ENCODE assay signal across 11 cellular contexts in genomic region chr5:129135633-129136032, GRCh38. TPM values are rescaled to one million over a fixed set of nuclear protein-coding genes. Genes with fewer than 3 reads are reported as not detected.
DNase-seq lines count a peak whose midpoint lies in the region; ATAC-seq, FAIRE-seq and TF ChIP-seq lines count a peak whose summit lies in the region.
"Had no signal": no experiment of that assay in that cellular context is flagged by ENCODE, and none has a peak within 500 bp of the region (broad histone marks: within the 10 kb centered on the region; RNA-seq: fewer than 3 reads in every experiment).

No MANE protein-coding gene starts in this region.

- H3K4me3 ChIP-seq in WERI-Rb-1 (ENCODE audit: low read depth, low read length) (no peak overlapping the region), stomach (no peak overlapping the region), ascending aorta (no peak overlapping the region)
- H3K4me3 ChIP-seq: right lobe of liver, tibial artery had no signal

- TF ChIP-seq CTCF in D721Med (IDR thresholded peaks at IDR 0.05; ENCODE audit: insufficient read depth, missing control alignments) (peak; percentile 27), WERI-Rb-1 (IDR thresholded peaks at IDR 0.05; ENCODE audit: low read depth, low read length) (peak; percentile 41), stomach (IDR thresholded peaks at IDR 0.05) (no peak), ascending aorta (IDR thresholded peaks at IDR 0.05) (no peak)

- H3K4me1 ChIP-seq in stomach (no peaks in the 10 kb centered on the region), ascending aorta (no peaks in the 10 kb centered on the region)
- H3K4me1 ChIP-seq: right lobe of liver, tibial artery had no signal

- no peaks in the 10 kb centered on the region for H3K27me3 ChIP-seq in WERI-Rb-1 (ENCODE audit: insufficient read depth, low read depth, severe bottlenecking)
- H3K27me3 ChIP-seq in stomach, result no peaks in the 10 kb centered on the region
- H3K27me3 ChIP-seq in ascending aorta, result no peaks in the 10 kb centered on the region
- H3K27me3 ChIP-seq: right lobe of liver, tibial artery had no signal

- ATAC-seq in GM18907 (IDR thresholded peaks at IDR 0.05; ENCODE audit: unreplicated experiment) (peak; percentile 84), HG03039 (IDR thresholded peaks at IDR 0.05; ENCODE audit: unreplicated experiment) (peak; percentile 71)

- DNase-seq in D721Med (ENCODE audit: insufficient read length, low spot score), result no peak
- peak; percentile 24 for DNase-seq in WERI-Rb-1
- no peak for DNase-seq in NCI-H128 (lab: John Stamatoyannopoulos, UW; ENCODE audit: unreplicated experiment)
- DNase-seq in amniotic stem cell (lab: John Stamatoyannopoulos, UW), result no peak
- no peak for DNase-seq in stomach
- no peak for DNase-seq in ascending aorta (ENCODE audit: low spot score in 2 of 2)
- DNase-seq: right lobe of liver, tibial artery had no signal

- H3K9me3 ChIP-seq in WERI-Rb-1 (ENCODE audit: severe bottlenecking) (no peaks in the 10 kb centered on the region), stomach (no peaks in the 10 kb centered on the region), ascending aorta (no peaks in the 10 kb centered on the region)
- H3K9me3 ChIP-seq: right lobe of liver, tibial artery had no signal

- TF ChIP-seq EP300 in stomach (IDR thresholded peaks at IDR 0.05), result no peak

- H3K36me3 ChIP-seq in WERI-Rb-1 (no peaks in the 10 kb centered on the region), stomach (no peaks in the 10 kb centered on the region), ascending aorta (no peaks in the 10 kb centered on the region)
- H3K36me3 ChIP-seq: tibial artery had no signal

- H3K27ac ChIP-seq in WERI-Rb-1 (no peak overlapping the region), stomach (no peak overlapping the region), ascending aorta (no peak overlapping the region)
- H3K27ac ChIP-seq: right lobe of liver, tibial artery had no signal

- no peak for FAIRE-seq in D721Med (lab: Jason Lieb, UNC)
- FAIRE-seq: islet of Langerhans had no signal

- intact Hi-C loops in stomach (cut with DNase I; ENCODE audit: low total_unique reads) (no loop called here), ascending aorta (cut with DNase I) (no loop called here)

- TF ChIP-seq POLR2A in stomach (IDR thresholded peaks at IDR 0.05), result no peak

RNA-seq across cellular contexts. Expression of gene ISOC1, which starts 41.1 kb away (rescaled TPM):
- total RNA-seq in stomach, result 10 to 100 TPM in 2 of 5 donors, 1 to 10 TPM in 2, not detected in 1; 3.1 to 35.1 (median 7.7) TPM
- polyA plus RNA-seq in stomach, result 10 to 100 TPM; 18.3 to 39.4 (median 24.3) TPM
- 5.1 TPM for total RNA-seq in ascending aorta

Comparison
In these comparisons a context has a peak if more than half of its experiments do, and no peak if none do; other contexts are left out.
1. CTCF ChIP-seq: peak in D721Med (single experiment) and WERI-Rb-1 (single experiment); none in stomach (0 of 7) and ascending aorta (0 of 3).